In the genomic region with DNA sequence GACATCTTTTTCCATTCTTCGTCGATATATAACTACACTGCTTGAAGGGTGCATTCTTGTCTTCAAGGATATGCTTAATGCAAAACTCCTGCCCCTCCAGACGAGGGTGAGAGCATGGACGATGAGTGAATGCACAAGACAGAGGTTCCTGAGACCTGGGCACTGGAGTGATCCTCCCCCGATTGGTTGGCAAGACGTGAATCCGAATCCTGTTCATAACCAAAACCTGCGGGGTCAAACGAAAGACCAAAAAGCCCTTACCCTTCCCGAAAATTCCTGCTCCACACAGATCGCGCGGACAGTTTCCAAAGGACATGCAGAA, we compare ENCODE assay signal across 8 cellular contexts. TPM values are rescaled to one million over a fixed set of nuclear protein-coding genes. Genes with fewer than 3 reads are reported as not detected.
A peak's percentile ranks its signal among the peaks of the same experiment; 100 is the strongest.
DNase-seq lines count a peak whose midpoint lies in the region; ATAC-seq and TF ChIP-seq lines count a peak whose summit lies in the region.

No MANE protein-coding gene starts in this region.

- intact Hi-C loops in Right ventricle myocardium inferior (cut with DNase I), result no loop called here

- no peaks in the 10 kb centered on the region for H3K9me3 Mint-ChIP-seq in T-helper 2 cell treated with Interferon-gamma antibody and Interleukin-4, amounts not matched to agents 5 μg/mL and 100 μg/mL, for 36 hours
- H3K9me3 Mint-ChIP-seq in osteocyte (ENCODE audit: unreplicated experiment), result no peaks in the 10 kb centered on the region

- H3K27me3 Mint-ChIP-seq in T-helper 2 cell treated with Interferon-gamma antibody and Interleukin-4, amounts not matched to agents 5 μg/mL and 100 μg/mL, for 36 hours (ENCODE audit: low read depth), result no peaks in the 10 kb centered on the region
- H3K27me3 Mint-ChIP-seq in osteocyte (ENCODE audit: unreplicated experiment), result no peaks in the 10 kb centered on the region

- H3K4me1 ChIP-seq in cardiac muscle cell (ENCODE audit: low read depth), result peaks cover 18% of the 10 kb centered on the region

- H3K9me3 ChIP-seq in cardiac muscle cell (ENCODE audit: low read depth), result no peaks in the 10 kb centered on the region

- no peaks in the 10 kb centered on the region for H3K27me3 ChIP-seq in cardiac muscle cell

- no peak for ATAC-seq in Right ventricle myocardium inferior
- ATAC-seq in HG02763 (IDR thresholded peaks at IDR 0.05; ENCODE audit: unreplicated experiment), result no peak
- no peak for ATAC-seq in HG02885 (IDR thresholded peaks at IDR 0.05; ENCODE audit: poor library complexity, unreplicated experiment)

- peak overlapping the region; percentile 69 for H3K4me3 ChIP-seq in cardiac muscle cell

- H3K36me3 Mint-ChIP-seq in T-helper 2 cell treated with Interferon-gamma antibody and Interleukin-4, amounts not matched to agents 5 μg/mL and 100 μg/mL, for 36 hours (ENCODE audit: low read depth), result peaks cover 41% of the 10 kb centered on the region
- H3K36me3 Mint-ChIP-seq in osteocyte (ENCODE audit: unreplicated experiment), result peaks cover 22% of the 10 kb centered on the region

- TF ChIP-seq CTCF in cardiac muscle cell (IDR thresholded peaks at IDR 0.05; ENCODE audit: low read depth, low read length) (no peak), osteocyte (IDR thresholded peaks at IDR 0.05) (no peak)

- H3K27ac Mint-ChIP-seq in T-helper 2 cell treated with Interferon-gamma antibody and Interleukin-4, amounts not matched to agents 5 μg/mL and 100 μg/mL, for 36 hours, result peak overlapping the region; percentile 96
- H3K27ac Mint-ChIP-seq in osteocyte (ENCODE audit: unreplicated experiment), result peak overlapping the region; percentile 97

- H3K36me3 ChIP-seq in cardiac muscle cell, result peaks cover 26% of the 10 kb centered on the region

- DNase-seq in cardiac muscle cell (ENCODE audit: low read depth in 1 of 2, low spot score in 1 of 2) (peak in 1 of 2 donors; percentile 11), Right ventricle myocardium inferior (ENCODE audit: missing footprints) (no peak), fibroblast of the conjunctiva (ENCODE audit: low read depth) (peak; percentile 1), osteocyte (ENCODE audit: extremely low spot score, unreplicated experiment) (no peak)
- DNase-seq in T-helper 2 cell treated with Interferon-gamma antibody and Interleukin-4, amounts not matched to agents 5 μg/mL and 100 μg/mL, for 36 hours (ENCODE audit: low spot score), result no peak
- DNase-seq in effector CD4-positive, alpha-beta T cell, result no peak

- H3K27ac ChIP-seq in cardiac muscle cell, result peak overlapping the region; percentile 98

- peak overlapping the region; percentile 96 for H3K4me3 Mint-ChIP-seq in T-helper 2 cell treated with Interferon-gamma antibody and Interleukin-4, amounts not matched to agents 5 μg/mL and 100 μg/mL, for 36 hours
- peak overlapping the region; percentile 91 for H3K4me3 Mint-ChIP-seq in osteocyte (ENCODE audit: unreplicated experiment)

- peaks cover 39% of the 10 kb centered on the region for H3K4me1 Mint-ChIP-seq in T-helper 2 cell treated with Interferon-gamma antibody and Interleukin-4, amounts not matched to agents 5 μg/mL and 100 μg/mL, for 36 hours (ENCODE audit: low read depth)
- H3K4me1 Mint-ChIP-seq in osteocyte (ENCODE audit: unreplicated experiment), result peaks cover 38% of the 10 kb centered on the region

RNA-seq across cellular contexts. Expression of gene KANSL2, which starts 0.7 kb away (rescaled TPM):
- 40.8 and 51.5 TPM in 2 replicates for total RNA-seq in cardiac muscle cell
- polyA plus RNA-seq in cardiac muscle cell, result 34.5 and 52.6 TPM in 2 replicates
- total RNA-seq in Right ventricle myocardium inferior, result 19.7 TPM
- 26.3 and 31.0 TPM in 2 replicates for total RNA-seq in osteocyte

RNA-seq across cellular contexts. Expression of gene CCNT1, which starts 35.1 kb away (rescaled TPM):
- total RNA-seq in cardiac muscle cell (17.6 and 20.4 TPM in 2 replicates), Right ventricle myocardium inferior (17.0 TPM), osteocyte (32.9 and 33.8 TPM in 2 replicates)
- 6.3 and 9.9 TPM in 2 replicates for polyA plus RNA-seq in cardiac muscle cell
